ENCODE assay signal across 1 cellular context in genomic region chr20:63488331-63489251, GRCh38.
TF ChIP-seq lines count a peak whose summit lies in the region.

No MANE protein-coding gene starts in this region.

TF ChIP-seq in HCT116, 20 proteins besides CTCF, POLR2A, EP300 and RAD21:
- no peak for TF ChIP-seq MAX (IDR thresholded peaks at IDR 0.05)
- TF ChIP-seq EZH2 (IDR thresholded peaks at IDR 0.05): no peak
- TF ChIP-seq ZFX (IDR thresholded peaks at IDR 0.05): no peak
- no peak for TF ChIP-seq JUND (IDR thresholded peaks at IDR 0.05)
- no peak for TF ChIP-seq ZNF274 (IDR thresholded peaks at IDR 0.05; ENCODE audit: low read depth, low read length)
